1 cellular context compared by ENCODE assay signal in the genomic region with DNA sequence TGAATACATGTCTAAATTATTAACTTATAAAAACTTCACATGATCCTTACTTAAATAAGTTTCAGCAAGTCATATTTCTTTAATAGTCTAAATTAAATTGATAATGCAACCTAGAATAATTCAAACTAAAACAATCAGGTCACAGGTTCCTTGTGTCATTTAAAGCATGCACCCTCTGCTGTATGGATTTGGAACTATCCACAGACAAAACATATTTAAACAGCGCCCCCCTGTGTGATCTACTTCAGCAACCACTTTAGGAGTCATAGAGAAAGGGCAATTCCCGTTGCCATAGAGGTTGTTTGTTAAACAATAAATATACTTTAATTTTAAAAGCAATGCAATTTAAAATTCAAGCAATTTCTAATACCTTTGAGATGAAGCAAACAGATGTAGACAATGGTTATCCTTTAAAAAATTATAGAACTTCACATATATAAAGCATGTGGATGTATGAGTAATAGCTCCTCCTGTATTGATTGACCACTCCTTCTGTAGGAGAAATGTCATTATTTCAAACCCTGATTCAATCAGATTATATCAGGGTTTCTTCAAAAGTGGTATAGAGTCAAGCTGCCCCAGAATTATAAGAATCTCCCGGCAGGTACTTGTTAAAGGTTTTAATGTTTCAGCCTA.
A peak's percentile ranks its signal among the peaks of the same experiment; 100 is the strongest.
TF ChIP-seq lines count a peak whose summit lies in the region.

No MANE protein-coding gene starts in this region.

TF ChIP-seq in HepG2, 621 proteins besides CTCF, POLR2A, EP300 and RAD21 (continued from another document):
- TF ChIP-seq, protein P1, sequence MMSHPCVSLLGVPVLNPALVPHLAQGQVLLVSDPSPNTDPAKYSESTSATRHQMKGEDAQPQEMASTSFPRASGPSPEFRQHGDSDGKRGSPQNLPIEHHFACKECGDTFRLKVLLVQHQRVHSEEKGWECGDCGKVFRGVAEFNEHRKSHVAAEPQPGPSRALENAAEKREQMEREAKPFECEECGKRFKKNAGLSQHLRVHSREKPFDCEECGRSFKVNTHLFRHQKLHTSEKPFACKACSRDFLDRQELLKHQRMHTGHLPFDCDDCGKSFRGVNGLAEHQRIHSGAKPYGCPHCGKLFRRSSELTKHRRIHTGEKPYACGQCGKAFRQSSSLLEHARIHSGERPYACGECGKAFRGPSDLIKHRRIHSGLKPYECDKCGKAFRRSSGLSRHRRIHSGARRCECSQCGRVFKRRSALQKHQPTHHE (CRISPR knock-in tag; IDR thresholded peaks at IDR 0.05; ENCODE audit: borderline replicate concordance): no peak
- TF ChIP-seq, protein P2, sequence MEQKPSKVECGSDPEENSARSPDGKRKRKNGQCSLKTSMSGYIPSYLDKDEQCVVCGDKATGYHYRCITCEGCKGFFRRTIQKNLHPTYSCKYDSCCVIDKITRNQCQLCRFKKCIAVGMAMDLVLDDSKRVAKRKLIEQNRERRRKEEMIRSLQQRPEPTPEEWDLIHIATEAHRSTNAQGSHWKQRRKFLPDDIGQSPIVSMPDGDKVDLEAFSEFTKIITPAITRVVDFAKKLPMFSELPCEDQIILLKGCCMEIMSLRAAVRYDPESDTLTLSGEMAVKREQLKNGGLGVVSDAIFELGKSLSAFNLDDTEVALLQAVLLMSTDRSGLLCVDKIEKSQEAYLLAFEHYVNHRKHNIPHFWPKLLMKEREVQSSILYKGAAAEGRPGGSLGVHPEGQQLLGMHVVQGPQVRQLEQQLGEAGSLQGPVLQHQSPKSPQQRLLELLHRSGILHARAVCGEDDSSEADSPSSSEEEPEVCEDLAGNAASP (CRISPR knock-in tag; IDR thresholded peaks at IDR 0.05; ENCODE audit: borderline replicate concordance): 0 out of 2 replicates have a peak, but pooled peaks have one; percentile 25
- TF ChIP-seq ZNF225 (CRISPR knock-in tag; IDR thresholded peaks at IDR 0.05) (no peak), ZBTB1 (CRISPR knock-in tag; IDR thresholded peaks at IDR 0.05; ENCODE audit: borderline replicate concordance) (no peak), ZNF20 (CRISPR knock-in tag; IDR thresholded peaks at IDR 0.05) (no peak), JUNB (CRISPR knock-in tag; IDR thresholded peaks at IDR 0.05; ENCODE audit: borderline replicate concordance) (no peak), TBL1XR1 (IDR thresholded peaks at IDR 0.05; ENCODE audit: borderline replicate concordance, low read length, partially characterized antibody) (no peak), TCF7L2 (IDR thresholded peaks at IDR 0.05; ENCODE audit: low read depth, low read length) (no peak)
- TF ChIP-seq, protein P3, sequence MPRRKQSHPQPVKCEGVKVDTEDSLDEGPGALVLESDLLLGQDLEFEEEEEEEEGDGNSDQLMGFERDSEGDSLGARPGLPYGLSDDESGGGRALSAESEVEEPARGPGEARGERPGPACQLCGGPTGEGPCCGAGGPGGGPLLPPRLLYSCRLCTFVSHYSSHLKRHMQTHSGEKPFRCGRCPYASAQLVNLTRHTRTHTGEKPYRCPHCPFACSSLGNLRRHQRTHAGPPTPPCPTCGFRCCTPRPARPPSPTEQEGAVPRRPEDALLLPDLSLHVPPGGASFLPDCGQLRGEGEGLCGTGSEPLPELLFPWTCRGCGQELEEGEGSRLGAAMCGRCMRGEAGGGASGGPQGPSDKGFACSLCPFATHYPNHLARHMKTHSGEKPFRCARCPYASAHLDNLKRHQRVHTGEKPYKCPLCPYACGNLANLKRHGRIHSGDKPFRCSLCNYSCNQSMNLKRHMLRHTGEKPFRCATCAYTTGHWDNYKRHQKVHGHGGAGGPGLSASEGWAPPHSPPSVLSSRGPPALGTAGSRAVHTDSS (CRISPR knock-in tag; conservative IDR thresholded peaks at IDR 0.05): no peak
- TF ChIP-seq, protein P4, sequence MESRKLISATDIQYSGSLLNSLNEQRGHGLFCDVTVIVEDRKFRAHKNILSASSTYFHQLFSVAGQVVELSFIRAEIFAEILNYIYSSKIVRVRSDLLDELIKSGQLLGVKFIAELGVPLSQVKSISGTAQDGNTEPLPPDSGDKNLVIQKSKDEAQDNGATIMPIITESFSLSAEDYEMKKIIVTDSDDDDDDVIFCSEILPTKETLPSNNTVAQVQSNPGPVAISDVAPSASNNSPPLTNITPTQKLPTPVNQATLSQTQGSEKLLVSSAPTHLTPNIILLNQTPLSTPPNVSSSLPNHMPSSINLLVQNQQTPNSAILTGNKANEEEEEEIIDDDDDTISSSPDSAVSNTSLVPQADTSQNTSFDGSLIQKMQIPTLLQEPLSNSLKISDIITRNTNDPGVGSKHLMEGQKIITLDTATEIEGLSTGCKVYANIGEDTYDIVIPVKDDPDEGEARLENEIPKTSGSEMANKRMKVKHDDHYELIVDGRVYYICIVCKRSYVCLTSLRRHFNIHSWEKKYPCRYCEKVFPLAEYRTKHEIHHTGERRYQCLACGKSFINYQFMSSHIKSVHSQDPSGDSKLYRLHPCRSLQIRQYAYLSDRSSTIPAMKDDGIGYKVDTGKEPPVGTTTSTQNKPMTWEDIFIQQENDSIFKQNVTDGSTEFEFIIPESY (CRISPR knock-in tag; IDR thresholded peaks at IDR 0.05): no peak
